11 cellular contexts compared by ENCODE assay signal in genomic region chr6:103675807-103676406, GRCh38.
DNase-seq lines count a peak whose midpoint lies in the region; ATAC-seq and TF ChIP-seq lines count a peak whose summit lies in the region.
"Had no signal": no experiment of that assay in that cellular context is flagged by ENCODE, and none has a peak within 500 bp of the region (broad histone marks: within the 10 kb centered on the region; RNA-seq: fewer than 3 reads in every experiment).

No MANE protein-coding gene starts in this region.

- H3K27me3 Mint-ChIP-seq in activated CD8-positive, alpha-beta memory T cell treated with anti-CD3 and anti-CD28 coated beads, Interleukin-2, amount 10 ng/mL, durations not matched to agents 7 days and 5 days: no peaks in the 10 kb centered on the region
- H3K27me3 Mint-ChIP-seq in activated naive CD4-positive, alpha-beta T cell treated with anti-CD3 and anti-CD28 coated beads for 36 hours (ENCODE audit: low read depth): no peaks in the 10 kb centered on the region

- H3K27ac ChIP-seq in upper lobe of right lung: no peak overlapping the region
- no peak overlapping the region for H3K27ac ChIP-seq in Peyer's patch
- H3K27ac ChIP-seq: tibial nerve had no signal

- H3K4me3 Mint-ChIP-seq in activated CD8-positive, alpha-beta memory T cell treated with anti-CD3 and anti-CD28 coated beads, Interleukin-2, amount 10 ng/mL, durations not matched to agents 7 days and 5 days: peak overlapping the region; percentile 11
- H3K4me3 Mint-ChIP-seq in activated naive CD4-positive, alpha-beta T cell treated with anti-CD3 and anti-CD28 coated beads for 36 hours: no peak overlapping the region

- no peaks in the 10 kb centered on the region for H3K9me3 ChIP-seq in upper lobe of right lung
- H3K9me3 ChIP-seq in Peyer's patch: no peaks in the 10 kb centered on the region

- H3K27ac Mint-ChIP-seq in activated CD8-positive, alpha-beta memory T cell treated with anti-CD3 and anti-CD28 coated beads, Interleukin-2, amount 10 ng/mL, durations not matched to agents 7 days and 5 days: no peak overlapping the region
- no peak overlapping the region for H3K27ac Mint-ChIP-seq in activated naive CD4-positive, alpha-beta T cell treated with anti-CD3 and anti-CD28 coated beads for 36 hours

- H3K27me3 ChIP-seq in upper lobe of right lung (no peaks in the 10 kb centered on the region), Peyer's patch (no peaks in the 10 kb centered on the region)
- H3K27me3 ChIP-seq: tibial nerve had no signal

- TF ChIP-seq CTCF in fibroblast of villous mesenchyme (IDR thresholded peaks at IDR 0.05; ENCODE audit: insufficient read depth, low read depth, low read length): no peak
- TF ChIP-seq CTCF in upper lobe of right lung (IDR thresholded peaks at IDR 0.05): no peak
- TF ChIP-seq CTCF in Peyer's patch (IDR thresholded peaks at IDR 0.05): no peak

- no peaks in the 10 kb centered on the region for H3K36me3 ChIP-seq in upper lobe of right lung
- H3K36me3 ChIP-seq in Peyer's patch: no peaks in the 10 kb centered on the region
- H3K36me3 ChIP-seq: tibial nerve had no signal

- H3K9me3 Mint-ChIP-seq in activated CD8-positive, alpha-beta memory T cell treated with anti-CD3 and anti-CD28 coated beads, Interleukin-2, amount 10 ng/mL, durations not matched to agents 7 days and 5 days (ENCODE audit: low read depth): peaks cover 4% of the 10 kb centered on the region
- no peaks in the 10 kb centered on the region for H3K9me3 Mint-ChIP-seq in activated naive CD4-positive, alpha-beta T cell treated with anti-CD3 and anti-CD28 coated beads for 36 hours

- H3K4me1 Mint-ChIP-seq in activated CD8-positive, alpha-beta memory T cell treated with anti-CD3 and anti-CD28 coated beads, Interleukin-2, amount 10 ng/mL, durations not matched to agents 7 days and 5 days: peaks cover 3% of the 10 kb centered on the region
- peaks cover 3% of the 10 kb centered on the region for H3K4me1 Mint-ChIP-seq in activated naive CD4-positive, alpha-beta T cell treated with anti-CD3 and anti-CD28 coated beads for 36 hours (ENCODE audit: low read depth)

- no peaks in the 10 kb centered on the region for H3K4me1 ChIP-seq in upper lobe of right lung
- no peaks in the 10 kb centered on the region for H3K4me1 ChIP-seq in Peyer's patch
- H3K4me1 ChIP-seq: tibial nerve had no signal

- H3K36me3 Mint-ChIP-seq in activated CD8-positive, alpha-beta memory T cell treated with anti-CD3 and anti-CD28 coated beads, Interleukin-2, amount 10 ng/mL, durations not matched to agents 7 days and 5 days: no peaks in the 10 kb centered on the region
- no peaks in the 10 kb centered on the region for H3K36me3 Mint-ChIP-seq in activated naive CD4-positive, alpha-beta T cell treated with anti-CD3 and anti-CD28 coated beads for 36 hours (ENCODE audit: low read depth)

- H3K4me3 ChIP-seq in fibroblast of villous mesenchyme (ENCODE audit: low read depth, low read length): no peak overlapping the region
- no peak overlapping the region for H3K4me3 ChIP-seq in upper lobe of right lung
- H3K4me3 ChIP-seq in Peyer's patch: no peak overlapping the region

- TF ChIP-seq POLR2A in Peyer's patch (IDR thresholded peaks at IDR 0.05): no peak

- CTCF ChIA-PET in activated CD8-positive, alpha-beta memory T cell treated with anti-CD3 and anti-CD28 coated beads, Interleukin-2, amount 10 ng/mL, durations not matched to agents 7 days and 5 days (lab: Charles Lee): no interaction called here
- CTCF ChIA-PET in activated naive CD4-positive, alpha-beta T cell treated with anti-CD3 and anti-CD28 coated beads for 36 hours (lab: Charles Lee): no interaction called here

- no peak for ATAC-seq in activated CD8-positive, alpha-beta memory T cell treated with anti-CD3 and anti-CD28 coated beads, Interleukin-2, amount 10 ng/mL, durations not matched to agents 7 days and 5 days
- ATAC-seq in upper lobe of right lung: peak; percentile 54

- DNase-seq in activated CD8-positive, alpha-beta memory T cell treated with anti-CD3 and anti-CD28 coated beads, Interleukin-2, amount 10 ng/mL, durations not matched to agents 7 days and 5 days: no peak
- no peak for DNase-seq in activated CD8-positive, alpha-beta memory T cell treated with anti-CD3 and anti-CD28 coated beads, Interleukin-2, amount 50 U/mL, for 48 hours
- peak; percentile 46 for DNase-seq in RPMI7951 (ENCODE audit: low read depth)
- peak; percentile 0 for DNase-seq in fibroblast of villous mesenchyme (ENCODE audit: low read depth)
- no peak for DNase-seq in upper lobe of right lung
- no peak for DNase-seq in retina
- DNase-seq in activated naive CD4-positive, alpha-beta T cell treated with anti-CD3 and anti-CD28 coated beads for 36 hours: no peak
- no peak for DNase-seq in Peyer's patch
- DNase-seq: activated T-cell treated with anti-CD3 and anti-CD28 coated beads, Interleukin-2, amount 50 U/mL, for 48 hours; GDM1 had no signal

- intact Hi-C loops in upper lobe of right lung (cut with DNase I): no loop called here
- intact Hi-C loops in activated naive CD4-positive, alpha-beta T cell treated with anti-CD3 and anti-CD28 coated beads for 36 hours (cut with micrococcal nuclease): no loop called here

Comparison
In these comparisons a context has a peak if more than half of its experiments do, and no peak if none do; other contexts are left out.
1. DNase-seq: peak in RPMI7951 (single experiment) and fibroblast of villous mesenchyme (single experiment); none in activated CD8-positive, alpha-beta memory T cell treated with anti-CD3 and anti-CD28 coated beads, Interleukin-2, amount 10 ng/mL, durations not matched to agents 7 days and 5 days (single experiment), activated CD8-positive, alpha-beta memory T cell treated with anti-CD3 and anti-CD28 coated beads, Interleukin-2, amount 50 U/mL, for 48 hours (single experiment), upper lobe of right lung (single experiment), retina (single experiment), activated naive CD4-positive, alpha-beta T cell treated with anti-CD3 and anti-CD28 coated beads for 36 hours (single experiment) and Peyer's patch (0 of 3).